9 cellular contexts compared by ENCODE assay signal in the genomic region with DNA sequence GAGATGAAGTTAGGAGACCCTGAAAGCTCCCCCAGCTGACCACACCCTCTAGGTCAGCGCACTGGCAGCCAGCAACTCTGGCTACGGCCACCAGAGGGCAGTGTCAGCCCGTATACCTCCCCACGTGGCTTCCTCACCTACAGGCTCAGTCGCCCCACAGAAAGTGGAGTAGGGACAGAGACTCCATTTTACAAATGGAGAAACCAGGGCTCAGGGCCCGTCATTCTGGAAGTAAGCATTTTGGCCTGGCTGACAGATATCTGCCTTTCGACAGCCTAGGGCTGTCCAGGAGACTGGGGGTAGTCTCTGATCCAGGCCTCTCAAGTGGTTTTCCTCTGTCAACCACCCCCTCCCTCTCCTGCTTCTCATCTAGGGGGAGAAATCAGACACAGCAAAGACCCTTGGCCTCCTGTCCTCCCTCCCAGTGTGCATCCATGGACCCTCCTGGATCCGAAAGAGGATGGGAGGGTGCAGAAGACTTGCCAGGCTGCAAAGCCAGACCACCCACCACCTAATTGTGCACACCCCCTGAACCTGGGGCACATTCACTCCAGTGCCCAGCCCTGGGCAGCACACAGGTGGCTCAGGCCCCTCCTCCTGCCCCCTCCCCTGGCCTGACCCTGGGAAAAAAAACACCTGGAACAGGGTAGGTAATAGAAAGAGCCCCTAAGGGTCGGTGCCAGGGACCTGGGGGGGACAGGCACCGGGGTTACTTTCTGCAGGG. TPM values are rescaled to one million over a fixed set of nuclear protein-coding genes. Genes with fewer than 3 reads are reported as not detected.
DNase-seq lines count a peak whose midpoint lies in the region; ATAC-seq and TF ChIP-seq lines count a peak whose summit lies in the region.
"Had no signal": no experiment of that assay in that cellular context is flagged by ENCODE, and none has a peak within 500 bp of the region (broad histone marks: within the 10 kb centered on the region; RNA-seq: fewer than 3 reads in every experiment).

No MANE protein-coding gene starts in this region.

- peak; percentile 9 for DNase-seq in GM04503 (ENCODE audit: low read depth)
- DNase-seq in OCI-LY7 (ENCODE audit: low spot score), result peak; percentile 84
- peak; percentile 92 for DNase-seq in activated CD8-positive, alpha-beta memory T cell treated with anti-CD3 and anti-CD28 coated beads, Interleukin-2, amount 50 U/mL, for 48 hours
- DNase-seq in erythroblast (lab: John Stamatoyannopoulos, UW), result peak; percentile 75 to 87
- peak; percentile 76 for DNase-seq in myocyte (ENCODE audit: low read depth)
- DNase-seq in stimulated activated CD8-positive, alpha-beta memory T cell treated with anti-CD3 and anti-CD28 coated beads, Interleukin-7, amount 100 ng/mL, for 1 hour (ENCODE audit: low read depth in 2 of 2), result peak; percentile 49 to 65

- H3K9ac ChIP-seq in HUES6 (ENCODE audit: low read length), result peak overlapping the region; percentile 11

- no TSS peak for BruUV-seq in OCI-LY7 (replicated peaks; lab: Mats Ljungman, UMichigan)

- CTCF ChIA-PET in OCI-LY7 (lab: Charles Lee; ENCODE audit: unreplicated experiment), result no interaction called here

- no peak overlapping the region for H3K4me2 ChIP-seq in OCI-LY7 (ENCODE audit: low read length)

- H3K79me2 ChIP-seq in OCI-LY7 (ENCODE audit: insufficient read depth, low read depth, low read length), result no peaks in the 10 kb centered on the region

- no peak for TF ChIP-seq POLR2A in erythroblast (IDR thresholded peaks at IDR 0.05; ENCODE audit: low read length)

- POLR2A ChIA-PET in OCI-LY7 (lab: Charles Lee), result no interaction called here

- H3K27ac ChIP-seq in HUES6 (ENCODE audit: low read depth, low read length) (no peak overlapping the region), OCI-LY7 (ENCODE audit: low read depth, low read length, poor library complexity, severe bottlenecking) (no peak overlapping the region)

- ATAC-seq in HG03025 (IDR thresholded peaks at IDR 0.05; ENCODE audit: low FRiP score, unreplicated experiment), result no peak

- peaks cover 47% of the 10 kb centered on the region for H3K27me3 ChIP-seq in HUES6 (ENCODE audit: control insufficient read depth, insufficient read depth, low read length)

- intact Hi-C loops in OCI-LY7 (cut with micrococcal nuclease; ENCODE audit: unreplicated experiment), result loop anchor here (1.0 to 10.0 kb wide), 4 partner anchors 63 to 377 kb away; a partner anchor contains a TSS

- H3K36me3 ChIP-seq in HUES6 (ENCODE audit: control insufficient read depth, insufficient read depth, low read length) (no peaks in the 10 kb centered on the region), OCI-LY7 (ENCODE audit: insufficient read depth, low read length) (no peaks in the 10 kb centered on the region)

- TF ChIP-seq CTCF in OCI-LY7 (conservative IDR thresholded peaks at IDR 0.05; ENCODE audit: low read length), result peak; percentile 98

- H3K4me1 ChIP-seq in HUES6 (ENCODE audit: control insufficient read depth, insufficient read depth, low read length) (peaks cover 13% of the 10 kb centered on the region), OCI-LY7 (ENCODE audit: insufficient read depth, low read length, poor library complexity, severe bottlenecking) (peaks cover 4% of the 10 kb centered on the region)

- no peaks in the 10 kb centered on the region for H3K9me2 ChIP-seq in OCI-LY7 (ENCODE audit: insufficient read depth, low read length)

- no peaks in the 10 kb centered on the region for H4K20me1 ChIP-seq in OCI-LY7 (ENCODE audit: insufficient read depth, low read length)

- peak overlapping the region; percentile 87 for H2AFZ ChIP-seq in OCI-LY7 (ENCODE audit: low read length)

- H3K4me3 ChIP-seq in HUES6 (ENCODE audit: low read depth, low read length), result no peak overlapping the region
- H3K4me3 ChIP-seq in OCI-LY7 (ENCODE audit: low read depth, low read length, poor library complexity, severe bottlenecking), result no peak overlapping the region

- H3K9me3 ChIP-seq in HUES6 (ENCODE audit: control insufficient read depth, insufficient read depth, low read depth, low read length), result no peaks in the 10 kb centered on the region
- no peaks in the 10 kb centered on the region for H3K9me3 ChIP-seq in OCI-LY7 (ENCODE audit: low read length)

RNA-seq across cellular contexts. Expression of a gene that starts 3.8 kb away (rescaled TPM):
- 0.10 and 0.19 TPM in 2 replicates for total RNA-seq in OCI-LY7 (2014; rRNA removed; shearing (Covaris generic))
- total RNA-seq in OCI-LY7 (2022) (0.22 and 0.55 TPM in 2 replicates), myocyte (0.16 TPM in 1 of 2 replicates, not detected in the other)
- 0.01 TPM for polyA plus RNA-seq in myocyte (2012)
- total RNA-seq: urinary bladder had no signal

RNA-seq across cellular contexts. Expression of a gene that starts 26.1 kb away (rescaled TPM):
- total RNA-seq in OCI-LY7 (2014; rRNA removed; shearing (Covaris generic)), result not detected in 2 replicates
- total RNA-seq in OCI-LY7 (2022) (not detected in 2 replicates), myocyte (not detected in 2 replicates)
- polyA plus RNA-seq in myocyte (2012), result not detected
- total RNA-seq: urinary bladder had no signal
- polyA plus RNA-seq: urinary bladder had no signal

RNA-seq across cellular contexts. Expression of a gene that starts 48.3 kb away (rescaled TPM):
- 29.9 and 40.5 TPM in 2 replicates for total RNA-seq in OCI-LY7 (2014; rRNA removed; shearing (Covaris generic))
- total RNA-seq in OCI-LY7 (2022), result 62.0 and 69.3 TPM in 2 replicates
- total RNA-seq in myocyte, result 0.51 and 0.78 TPM in 2 replicates
- 1.3 TPM for polyA plus RNA-seq in myocyte (2012)

RNA-seq across cellular contexts. Expression of a gene that starts 49.6 kb away (rescaled TPM):
- total RNA-seq in OCI-LY7 (2014; rRNA removed; shearing (Covaris generic)), result 123 and 145 TPM in 2 replicates
- total RNA-seq in OCI-LY7 (2022), result 659 and 705 TPM in 2 replicates
- total RNA-seq in myocyte, result 78.1 and 112 TPM in 2 replicates
- polyA plus RNA-seq in myocyte (2012), result 1,247 TPM

Comparison
In these comparisons a context has a peak if more than half of its experiments do, and no peak if none do; other contexts are left out.
1. DNase-seq: peak in every context shown above with its lines; median percentile 92 in activated CD8-positive, alpha-beta memory T cell treated with anti-CD3 and anti-CD28 coated beads, Interleukin-2, amount 50 U/mL, for 48 hours; 84 in OCI-LY7; 81 in erythroblast; 76 in myocyte; 57 in stimulated activated CD8-positive, alpha-beta memory T cell treated with anti-CD3 and anti-CD28 coated beads, Interleukin-7, amount 100 ng/mL, for 1 hour; 9 in GM04503.
2. RNA of a gene that starts 48.3 kb away (total RNA-seq): 29.9 to 69.3 TPM in OCI-LY7; 0.51 to 0.78 TPM in myocyte; every median in the first group is over 10 times any median in the second.